Comparison of ENCODE assay signal across 11 cellular contexts in genomic region chr2:230054079-230054478, GRCh38. TPM values are rescaled to one million over a fixed set of nuclear protein-coding genes. Genes with fewer than 3 reads are reported as not detected.
A peak's percentile ranks its signal among the peaks of the same experiment; 100 is the strongest.
DNase-seq lines count a peak whose midpoint lies in the region; ATAC-seq and TF ChIP-seq lines count a peak whose summit lies in the region.
"Had no signal": no experiment of that assay in that cellular context is flagged by ENCODE, and none has a peak within 500 bp of the region (broad histone marks: within the 10 kb centered on the region; RNA-seq: fewer than 3 reads in every experiment).

No MANE protein-coding gene starts in this region.

- intact Hi-C loops in uterus (cut with DNase I; ENCODE audit: low total_unique reads): no loop called here

- TF ChIP-seq POLR2A in uterus (IDR thresholded peaks at IDR 0.05): no peak

- peak; percentile 15 for DNase-seq in stimulated activated CD4-positive, alpha-beta T cell treated with anti-CD3 and anti-CD28 coated beads, Interleukin-15, amount 100 ng/mL, for 24 hours
- DNase-seq in stimulated activated CD4-positive, alpha-beta T cell treated with anti-CD3 and anti-CD28 coated beads, Interleukin-12 subunit alpha, Interleukin-12 subunit beta, amount 100 ng/mL, for 4 hours: no peak
- DNase-seq in RWPE1 (ENCODE audit: low spot score): peak; percentile 75
- DNase-seq in fibroblast of peridontal ligament (ENCODE audit: extremely low read depth): peak; percentile 28
- no peak for DNase-seq in KBM-7
- no peak for DNase-seq in uterus
- DNase-seq: activated naive CD8-positive, alpha-beta T cell treated with anti-CD3 and anti-CD28 coated beads, Interleukin-2, amount 10 ng/mL, durations not matched to agents 7 days and 5 days; CD8-positive, alpha-beta memory T cell; NCI-H526 had no signal

- no peaks in the 10 kb centered on the region for H3K36me3 ChIP-seq in uterus

- no peak overlapping the region for H3K4me3 ChIP-seq in uterus

- no peaks in the 10 kb centered on the region for H3K9me3 ChIP-seq in uterus

- CTCF ChIA-PET in RWPE1 (lab: Yijun Ruan, JAX): no interaction called here

- no peak for TF ChIP-seq CTCF in RWPE1 (conservative IDR thresholded peaks at IDR 0.05; ENCODE audit: low read depth)
- TF ChIP-seq CTCF in uterus (IDR thresholded peaks at IDR 0.05): no peak

- no peak overlapping the region for H3K27ac ChIP-seq in RWPE1
- H3K27ac ChIP-seq in uterus: no peak overlapping the region

- ATAC-seq in HG02678 (IDR thresholded peaks at IDR 0.05; ENCODE audit: unreplicated experiment): no peak
- no peak for ATAC-seq in HG02571 (IDR thresholded peaks at IDR 0.05; ENCODE audit: unreplicated experiment)

- in situ Hi-C loops in KBM-7 (cut with MboI; ENCODE audit: low pct_unique_long_range_greater_than_20kb, low sequenced_read_pairs): no loop called here

- no peaks in the 10 kb centered on the region for H3K4me1 ChIP-seq in uterus

- POLR2A ChIA-PET in RWPE1 (lab: Yijun Ruan, JAX; ENCODE audit: low non-redundant PET): no interaction called here

- H3K27me3 ChIP-seq in uterus: no peaks in the 10 kb centered on the region

RNA-seq across cellular contexts. Expression of gene SLC16A14, which starts 14.6 kb away (rescaled TPM):
- total RNA-seq in uterus: 10 to 100 TPM in 2 of 4 donors, 1 to 10 TPM in 2; 3.2 to 28.6 (median 8.2) TPM

Comparison
In these comparisons a context has a peak if more than half of its experiments do, and no peak if none do; other contexts are left out.
1. DNase-seq: peak in stimulated activated CD4-positive, alpha-beta T cell treated with anti-CD3 and anti-CD28 coated beads, Interleukin-15, amount 100 ng/mL, for 24 hours (single experiment), RWPE1 (single experiment) and fibroblast of peridontal ligament (single experiment); none in stimulated activated CD4-positive, alpha-beta T cell treated with anti-CD3 and anti-CD28 coated beads, Interleukin-12 subunit alpha, Interleukin-12 subunit beta, amount 100 ng/mL, for 4 hours (single experiment), KBM-7 (single experiment) and uterus (0 of 2).